ENCODE assay signal across 1 cellular context in the genomic region with DNA sequence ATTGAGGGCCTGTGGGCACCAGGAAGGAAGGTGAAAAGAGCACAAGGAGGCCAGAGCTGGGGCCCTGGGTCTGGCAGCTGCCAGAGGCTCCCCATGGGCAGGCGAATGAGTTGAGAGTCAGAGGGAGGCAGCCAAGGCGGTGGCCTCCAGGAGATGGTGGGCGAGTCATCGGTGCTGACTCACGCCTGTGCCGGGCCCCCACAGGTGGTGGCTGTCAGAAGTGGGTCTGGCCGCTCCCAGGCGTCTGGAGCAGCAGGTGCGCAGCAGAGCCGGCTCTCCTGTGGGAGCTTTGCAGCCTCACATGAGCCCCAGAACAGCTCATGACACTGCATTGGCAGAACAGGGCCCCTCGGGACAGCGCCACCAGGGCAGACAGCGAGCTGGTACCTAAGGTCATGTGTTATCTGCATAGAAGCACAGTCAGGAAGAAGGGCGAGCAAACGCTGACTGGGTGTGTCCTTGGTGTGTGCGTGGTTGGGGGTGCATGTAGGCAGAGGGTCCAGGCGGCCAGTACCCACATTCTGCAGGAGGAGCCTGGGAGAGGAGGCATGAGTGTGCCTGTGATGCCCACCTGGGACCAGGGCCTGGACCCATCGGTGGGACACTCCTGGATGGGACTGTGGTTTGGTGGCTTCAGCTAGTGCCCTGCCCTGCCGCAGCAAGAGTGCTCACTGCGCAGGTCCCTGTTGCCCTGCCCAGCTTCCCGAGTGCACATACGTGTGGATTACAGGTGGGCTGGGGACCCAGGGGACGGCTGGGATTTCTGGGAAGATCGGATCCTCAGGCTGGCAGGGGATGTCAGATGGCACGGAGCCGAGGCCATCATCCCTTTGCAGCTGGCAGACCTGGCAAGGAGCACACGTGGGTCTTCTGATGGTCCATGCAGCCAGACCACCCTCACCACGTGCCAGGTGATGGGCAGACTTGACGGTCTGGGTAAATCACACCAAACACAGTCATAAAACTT.
TF ChIP-seq lines count a peak whose summit lies in the region.

No MANE protein-coding gene starts in this region.

TF ChIP-seq in SK-N-SH, 30 proteins besides CTCF, POLR2A, EP300 and RAD21 (continued from another document):
- TF ChIP-seq, protein P1, sequence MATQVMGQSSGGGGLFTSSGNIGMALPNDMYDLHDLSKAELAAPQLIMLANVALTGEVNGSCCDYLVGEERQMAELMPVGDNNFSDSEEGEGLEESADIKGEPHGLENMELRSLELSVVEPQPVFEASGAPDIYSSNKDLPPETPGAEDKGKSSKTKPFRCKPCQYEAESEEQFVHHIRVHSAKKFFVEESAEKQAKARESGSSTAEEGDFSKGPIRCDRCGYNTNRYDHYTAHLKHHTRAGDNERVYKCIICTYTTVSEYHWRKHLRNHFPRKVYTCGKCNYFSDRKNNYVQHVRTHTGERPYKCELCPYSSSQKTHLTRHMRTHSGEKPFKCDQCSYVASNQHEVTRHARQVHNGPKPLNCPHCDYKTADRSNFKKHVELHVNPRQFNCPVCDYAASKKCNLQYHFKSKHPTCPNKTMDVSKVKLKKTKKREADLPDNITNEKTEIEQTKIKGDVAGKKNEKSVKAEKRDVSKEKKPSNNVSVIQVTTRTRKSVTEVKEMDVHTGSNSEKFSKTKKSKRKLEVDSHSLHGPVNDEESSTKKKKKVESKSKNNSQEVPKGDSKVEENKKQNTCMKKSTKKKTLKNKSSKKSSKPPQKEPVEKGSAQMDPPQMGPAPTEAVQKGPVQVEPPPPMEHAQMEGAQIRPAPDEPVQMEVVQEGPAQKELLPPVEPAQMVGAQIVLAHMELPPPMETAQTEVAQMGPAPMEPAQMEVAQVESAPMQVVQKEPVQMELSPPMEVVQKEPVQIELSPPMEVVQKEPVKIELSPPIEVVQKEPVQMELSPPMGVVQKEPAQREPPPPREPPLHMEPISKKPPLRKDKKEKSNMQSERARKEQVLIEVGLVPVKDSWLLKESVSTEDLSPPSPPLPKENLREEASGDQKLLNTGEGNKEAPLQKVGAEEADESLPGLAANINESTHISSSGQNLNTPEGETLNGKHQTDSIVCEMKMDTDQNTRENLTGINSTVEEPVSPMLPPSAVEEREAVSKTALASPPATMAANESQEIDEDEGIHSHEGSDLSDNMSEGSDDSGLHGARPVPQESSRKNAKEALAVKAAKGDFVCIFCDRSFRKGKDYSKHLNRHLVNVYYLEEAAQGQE (IDR thresholded peaks at IDR 0.05; ENCODE audit: low read depth, low read length) = no peak
- TF ChIP-seq TEAD4 (IDR thresholded peaks at IDR 0.05; ENCODE audit: borderline replicate concordance, insufficient read depth) (no peak), YY1 (IDR thresholded peaks at IDR 0.05; ENCODE audit: low read depth) (no peak)
